2 cellular contexts compared by ENCODE assay signal in the genomic region with DNA sequence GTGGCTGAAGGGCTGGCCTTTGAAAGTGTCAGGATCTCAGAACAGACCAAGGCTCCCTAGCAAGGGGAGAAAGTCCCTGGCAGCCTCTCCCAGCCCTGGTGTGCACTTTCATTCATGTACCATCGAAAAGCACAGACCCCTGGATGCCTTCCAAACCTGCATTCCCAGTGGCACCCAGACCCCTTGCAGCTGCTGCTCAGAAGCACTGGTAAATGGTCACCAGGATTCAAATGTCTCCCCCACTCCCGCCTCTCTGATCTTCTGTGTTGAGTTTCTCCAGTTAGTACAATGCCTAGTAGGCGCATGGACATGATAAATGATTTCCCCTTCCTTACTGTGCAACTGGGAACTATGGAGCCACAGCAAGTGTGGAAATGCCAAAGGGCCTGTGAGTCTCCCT.
TF ChIP-seq lines count a peak whose summit lies in the region.

No MANE protein-coding gene starts in this region.

TF ChIP-seq in HCT116, 20 proteins besides CTCF, POLR2A, EP300 and RAD21 (continued from another document):
- no peak for TF ChIP-seq YY1 (IDR thresholded peaks at IDR 0.05; ENCODE audit: extremely low read depth, insufficient replicate concordance, low read depth, low read length)
- no peak for TF ChIP-seq CBX3 (IDR thresholded peaks at IDR 0.05; ENCODE audit: low read depth)
- TF ChIP-seq ZFX (IDR thresholded peaks at IDR 0.05): no peak
- TF ChIP-seq, protein P1, sequence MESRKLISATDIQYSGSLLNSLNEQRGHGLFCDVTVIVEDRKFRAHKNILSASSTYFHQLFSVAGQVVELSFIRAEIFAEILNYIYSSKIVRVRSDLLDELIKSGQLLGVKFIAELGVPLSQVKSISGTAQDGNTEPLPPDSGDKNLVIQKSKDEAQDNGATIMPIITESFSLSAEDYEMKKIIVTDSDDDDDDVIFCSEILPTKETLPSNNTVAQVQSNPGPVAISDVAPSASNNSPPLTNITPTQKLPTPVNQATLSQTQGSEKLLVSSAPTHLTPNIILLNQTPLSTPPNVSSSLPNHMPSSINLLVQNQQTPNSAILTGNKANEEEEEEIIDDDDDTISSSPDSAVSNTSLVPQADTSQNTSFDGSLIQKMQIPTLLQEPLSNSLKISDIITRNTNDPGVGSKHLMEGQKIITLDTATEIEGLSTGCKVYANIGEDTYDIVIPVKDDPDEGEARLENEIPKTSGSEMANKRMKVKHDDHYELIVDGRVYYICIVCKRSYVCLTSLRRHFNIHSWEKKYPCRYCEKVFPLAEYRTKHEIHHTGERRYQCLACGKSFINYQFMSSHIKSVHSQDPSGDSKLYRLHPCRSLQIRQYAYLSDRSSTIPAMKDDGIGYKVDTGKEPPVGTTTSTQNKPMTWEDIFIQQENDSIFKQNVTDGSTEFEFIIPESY (IDR thresholded peaks at IDR 0.05; ENCODE audit: extremely low read depth, insufficient replicate concordance, low read length): no peak
- TF ChIP-seq, protein P2, sequence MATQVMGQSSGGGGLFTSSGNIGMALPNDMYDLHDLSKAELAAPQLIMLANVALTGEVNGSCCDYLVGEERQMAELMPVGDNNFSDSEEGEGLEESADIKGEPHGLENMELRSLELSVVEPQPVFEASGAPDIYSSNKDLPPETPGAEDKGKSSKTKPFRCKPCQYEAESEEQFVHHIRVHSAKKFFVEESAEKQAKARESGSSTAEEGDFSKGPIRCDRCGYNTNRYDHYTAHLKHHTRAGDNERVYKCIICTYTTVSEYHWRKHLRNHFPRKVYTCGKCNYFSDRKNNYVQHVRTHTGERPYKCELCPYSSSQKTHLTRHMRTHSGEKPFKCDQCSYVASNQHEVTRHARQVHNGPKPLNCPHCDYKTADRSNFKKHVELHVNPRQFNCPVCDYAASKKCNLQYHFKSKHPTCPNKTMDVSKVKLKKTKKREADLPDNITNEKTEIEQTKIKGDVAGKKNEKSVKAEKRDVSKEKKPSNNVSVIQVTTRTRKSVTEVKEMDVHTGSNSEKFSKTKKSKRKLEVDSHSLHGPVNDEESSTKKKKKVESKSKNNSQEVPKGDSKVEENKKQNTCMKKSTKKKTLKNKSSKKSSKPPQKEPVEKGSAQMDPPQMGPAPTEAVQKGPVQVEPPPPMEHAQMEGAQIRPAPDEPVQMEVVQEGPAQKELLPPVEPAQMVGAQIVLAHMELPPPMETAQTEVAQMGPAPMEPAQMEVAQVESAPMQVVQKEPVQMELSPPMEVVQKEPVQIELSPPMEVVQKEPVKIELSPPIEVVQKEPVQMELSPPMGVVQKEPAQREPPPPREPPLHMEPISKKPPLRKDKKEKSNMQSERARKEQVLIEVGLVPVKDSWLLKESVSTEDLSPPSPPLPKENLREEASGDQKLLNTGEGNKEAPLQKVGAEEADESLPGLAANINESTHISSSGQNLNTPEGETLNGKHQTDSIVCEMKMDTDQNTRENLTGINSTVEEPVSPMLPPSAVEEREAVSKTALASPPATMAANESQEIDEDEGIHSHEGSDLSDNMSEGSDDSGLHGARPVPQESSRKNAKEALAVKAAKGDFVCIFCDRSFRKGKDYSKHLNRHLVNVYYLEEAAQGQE (IDR thresholded peaks at IDR 0.05; ENCODE audit: low read depth): no peak
- no peak for TF ChIP-seq EZH2phosphoT487 (IDR thresholded peaks at IDR 0.05; ENCODE audit: borderline replicate concordance)
- no peak for TF ChIP-seq EZH2 (IDR thresholded peaks at IDR 0.05)

TF ChIP-seq in SK-N-SH treated with all-trans-retinoic acid at 6 μM for 48 hours, 23 proteins besides CTCF, POLR2A, EP300 and RAD21 (continued from another document):
- TF ChIP-seq, protein P3, sequence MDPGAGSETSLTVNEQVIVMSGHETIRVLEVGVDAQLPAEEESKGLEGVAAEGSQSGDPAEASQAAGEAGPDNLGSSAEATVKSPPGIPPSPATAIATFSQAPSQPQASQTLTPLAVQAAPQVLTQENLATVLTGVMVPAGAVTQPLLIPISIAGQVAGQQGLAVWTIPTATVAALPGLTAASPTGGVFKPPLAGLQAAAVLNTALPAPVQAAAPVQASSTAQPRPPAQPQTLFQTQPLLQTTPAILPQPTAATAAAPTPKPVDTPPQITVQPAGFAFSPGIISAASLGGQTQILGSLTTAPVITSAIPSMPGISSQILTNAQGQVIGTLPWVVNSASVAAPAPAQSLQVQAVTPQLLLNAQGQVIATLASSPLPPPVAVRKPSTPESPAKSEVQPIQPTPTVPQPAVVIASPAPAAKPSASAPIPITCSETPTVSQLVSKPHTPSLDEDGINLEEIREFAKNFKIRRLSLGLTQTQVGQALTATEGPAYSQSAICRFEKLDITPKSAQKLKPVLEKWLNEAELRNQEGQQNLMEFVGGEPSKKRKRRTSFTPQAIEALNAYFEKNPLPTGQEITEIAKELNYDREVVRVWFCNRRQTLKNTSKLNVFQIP (CRISPR knock-in tag; IDR thresholded peaks at IDR 0.05; ENCODE audit: borderline replicate concordance, low read depth): no peak
- TF ChIP-seq ESRRG (CRISPR knock-in tag; IDR thresholded peaks at IDR 0.05): no peak
- TF ChIP-seq, protein P4, sequence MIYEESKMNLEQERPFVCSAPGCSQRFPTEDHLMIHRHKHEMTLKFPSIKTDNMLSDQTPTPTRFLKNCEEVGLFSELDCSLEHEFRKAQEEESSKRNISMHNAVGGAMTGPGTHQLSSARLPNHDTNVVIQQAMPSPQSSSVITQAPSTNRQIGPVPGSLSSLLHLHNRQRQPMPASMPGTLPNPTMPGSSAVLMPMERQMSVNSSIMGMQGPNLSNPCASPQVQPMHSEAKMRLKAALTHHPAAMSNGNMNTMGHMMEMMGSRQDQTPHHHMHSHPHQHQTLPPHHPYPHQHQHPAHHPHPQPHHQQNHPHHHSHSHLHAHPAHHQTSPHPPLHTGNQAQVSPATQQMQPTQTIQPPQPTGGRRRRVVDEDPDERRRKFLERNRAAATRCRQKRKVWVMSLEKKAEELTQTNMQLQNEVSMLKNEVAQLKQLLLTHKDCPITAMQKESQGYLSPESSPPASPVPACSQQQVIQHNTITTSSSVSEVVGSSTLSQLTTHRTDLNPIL (CRISPR knock-in tag; IDR thresholded peaks at IDR 0.05; ENCODE audit: low read depth): no peak
- no peak for TF ChIP-seq TOX (CRISPR knock-in tag; IDR thresholded peaks at IDR 0.05; ENCODE audit: borderline replicate concordance)
- no peak for TF ChIP-seq ZFP3 (CRISPR knock-in tag; IDR thresholded peaks at IDR 0.05)
- no peak for TF ChIP-seq OSR1 (CRISPR knock-in tag; IDR thresholded peaks at IDR 0.05)
- no peak for TF ChIP-seq SNAI2 (CRISPR knock-in tag; IDR thresholded peaks at IDR 0.05)
- TF ChIP-seq, protein P5, sequence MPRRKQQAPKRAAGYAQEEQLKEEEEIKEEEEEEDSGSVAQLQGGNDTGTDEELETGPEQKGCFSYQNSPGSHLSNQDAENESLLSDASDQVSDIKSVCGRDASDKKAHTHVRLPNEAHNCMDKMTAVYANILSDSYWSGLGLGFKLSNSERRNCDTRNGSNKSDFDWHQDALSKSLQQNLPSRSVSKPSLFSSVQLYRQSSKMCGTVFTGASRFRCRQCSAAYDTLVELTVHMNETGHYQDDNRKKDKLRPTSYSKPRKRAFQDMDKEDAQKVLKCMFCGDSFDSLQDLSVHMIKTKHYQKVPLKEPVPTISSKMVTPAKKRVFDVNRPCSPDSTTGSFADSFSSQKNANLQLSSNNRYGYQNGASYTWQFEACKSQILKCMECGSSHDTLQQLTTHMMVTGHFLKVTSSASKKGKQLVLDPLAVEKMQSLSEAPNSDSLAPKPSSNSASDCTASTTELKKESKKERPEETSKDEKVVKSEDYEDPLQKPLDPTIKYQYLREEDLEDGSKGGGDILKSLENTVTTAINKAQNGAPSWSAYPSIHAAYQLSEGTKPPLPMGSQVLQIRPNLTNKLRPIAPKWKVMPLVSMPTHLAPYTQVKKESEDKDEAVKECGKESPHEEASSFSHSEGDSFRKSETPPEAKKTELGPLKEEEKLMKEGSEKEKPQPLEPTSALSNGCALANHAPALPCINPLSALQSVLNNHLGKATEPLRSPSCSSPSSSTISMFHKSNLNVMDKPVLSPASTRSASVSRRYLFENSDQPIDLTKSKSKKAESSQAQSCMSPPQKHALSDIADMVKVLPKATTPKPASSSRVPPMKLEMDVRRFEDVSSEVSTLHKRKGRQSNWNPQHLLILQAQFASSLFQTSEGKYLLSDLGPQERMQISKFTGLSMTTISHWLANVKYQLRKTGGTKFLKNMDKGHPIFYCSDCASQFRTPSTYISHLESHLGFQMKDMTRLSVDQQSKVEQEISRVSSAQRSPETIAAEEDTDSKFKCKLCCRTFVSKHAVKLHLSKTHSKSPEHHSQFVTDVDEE (CRISPR knock-in tag; IDR thresholded peaks at IDR 0.05): no peak
- TF ChIP-seq ISL1 (CRISPR knock-in tag; IDR thresholded peaks at IDR 0.05): no peak
- no peak for TF ChIP-seq TCF4 (CRISPR knock-in tag; IDR thresholded peaks at IDR 0.05; ENCODE audit: borderline replicate concordance)
- TF ChIP-seq PPARA (CRISPR knock-in tag; IDR thresholded peaks at IDR 0.05; ENCODE audit: borderline replicate concordance): no peak
- TF ChIP-seq BACH2 (CRISPR knock-in tag; IDR thresholded peaks at IDR 0.05; ENCODE audit: borderline replicate concordance): no peak
